In the genomic region with DNA sequence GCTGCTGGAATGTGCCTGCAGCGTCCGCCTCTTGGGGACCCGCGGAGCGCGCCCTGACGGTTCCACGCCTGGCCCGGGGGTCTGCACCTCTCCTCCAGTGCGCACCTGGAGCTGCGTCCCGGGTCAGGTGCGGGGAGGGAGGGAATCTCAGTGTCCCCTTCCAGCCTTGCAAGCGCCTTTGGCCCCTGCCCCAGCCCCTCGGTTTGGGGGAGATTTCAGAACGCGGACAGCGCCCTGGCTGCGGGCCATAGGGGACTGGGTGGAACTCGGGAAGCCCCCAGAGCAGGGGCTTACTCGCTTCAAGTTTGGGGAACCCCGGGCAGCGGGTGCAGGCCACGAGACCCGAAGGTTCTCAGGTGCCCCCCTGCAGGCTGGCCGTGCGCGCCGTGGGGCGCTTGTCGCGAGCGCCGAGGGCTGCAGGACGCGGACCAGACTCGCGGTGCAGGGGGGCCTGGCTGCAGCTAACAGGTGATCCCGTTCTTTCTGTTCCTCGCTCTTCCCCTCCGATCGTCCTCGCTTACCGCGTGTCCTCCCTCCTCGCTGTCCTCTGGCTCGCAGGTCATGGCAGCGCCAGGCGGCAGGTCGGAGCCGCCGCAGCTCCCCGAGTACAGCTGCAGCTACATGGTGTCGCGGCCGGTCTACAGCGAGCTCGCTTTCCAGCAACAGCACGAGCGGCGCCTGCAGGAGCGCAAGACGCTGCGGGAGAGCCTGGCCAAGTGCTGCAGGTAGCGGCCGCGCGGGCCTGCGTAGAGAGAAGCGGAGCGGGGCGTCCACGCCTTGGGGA, we compare ENCODE assay signal across 8 cellular contexts. TPM values are rescaled to one million over a fixed set of nuclear protein-coding genes. Genes with fewer than 3 reads are reported as not detected.
DNase-seq lines count a peak whose midpoint lies in the region; ATAC-seq and TF ChIP-seq lines count a peak whose summit lies in the region.

No MANE protein-coding gene starts in this region.

- TF ChIP-seq CTCF in tibial artery (IDR thresholded peaks at IDR 0.05), result peak in 1 of 2 experiments; percentile 4

- peak overlapping the region; percentile 45 to 51 for H3K4me3 ChIP-seq in CD4-positive, alpha-beta memory T cell (ENCODE audit: low read length in 2 of 2)
- H3K4me3 ChIP-seq in esophagus (ENCODE audit: low read depth in 1 of 2, low read length in 2 of 2), result peak overlapping the region; percentile 33 to 49
- H3K4me3 ChIP-seq in tibial artery, result peak overlapping the region; percentile 49 to 50

- H3K9me3 Mint-ChIP-seq in CD4-positive, alpha-beta memory T cell, result peaks cover 0 to 2% (median 0%) of the 10 kb centered on the region in 8 donors
- no peaks in the 10 kb centered on the region for H3K9me3 Mint-ChIP-seq in naive thymus-derived CD8-positive, alpha-beta T cell

- H3K36me3 Mint-ChIP-seq in CD4-positive, alpha-beta memory T cell, result no peaks in the 10 kb centered on the region
- no peaks in the 10 kb centered on the region for H3K36me3 Mint-ChIP-seq in naive thymus-derived CD8-positive, alpha-beta T cell

- H3K4me1 Mint-ChIP-seq in CD4-positive, alpha-beta memory T cell, result peaks cover 10 to 26% (median 20%) of the 10 kb centered on the region in 4 donors
- H3K4me1 Mint-ChIP-seq in naive thymus-derived CD8-positive, alpha-beta T cell, result peaks cover 8 to 28% (median 19%) of the 10 kb centered on the region in 4 donors

- CTCF ChIA-PET in CD4-positive, alpha-beta memory T cell (lab: Charles Lee; ENCODE audit: partially characterized antibody), result no interaction called here

- DNase-seq in CD4-positive, alpha-beta memory T cell, result peak in 3 of 5 donors; percentile 14 to 30 (median 23)
- DNase-seq in NCI-H1930 (lab: John Stamatoyannopoulos, UW) (peak; percentile 51 to 56), tibial artery (peak; percentile 30 to 66)
- peak; percentile 18 to 23 (median 23) for DNase-seq in activated CD8-positive, alpha-beta memory T cell treated with anti-CD3 and anti-CD28 coated beads for 48 hours (ENCODE audit: low read depth in 2 of 3, low spot score in 2 of 3)
- DNase-seq in naive thymus-derived CD8-positive, alpha-beta T cell, result peak in 5 of 10 donors; percentile 8 to 26 (median 13)

- H3K9me3 ChIP-seq in CD4-positive, alpha-beta memory T cell (ENCODE audit: control insufficient read depth in 1 of 2, low read length in 2 of 2), result no peaks in the 10 kb centered on the region
- H3K9me3 ChIP-seq in esophagus (ENCODE audit: control insufficient read depth in 2 of 2, insufficient read depth in 1 of 2, low read depth in 1 of 2, low read length in 1 of 2) (no peaks in the 10 kb centered on the region), tibial artery (no peaks in the 10 kb centered on the region)

- H3K36me3 ChIP-seq in CD4-positive, alpha-beta memory T cell (ENCODE audit: insufficient read depth, low read length), result no peaks in the 10 kb centered on the region
- H3K36me3 ChIP-seq in esophagus (ENCODE audit: control insufficient read depth in 2 of 2, insufficient read depth in 2 of 2, low read length in 1 of 2) (no peaks in the 10 kb centered on the region), tibial artery (no peaks in the 10 kb centered on the region)

- no peak overlapping the region for H3K27ac ChIP-seq in CD4-positive, alpha-beta memory T cell (ENCODE audit: low read depth, low read length)
- H3K27ac ChIP-seq in esophagus (ENCODE audit: low read depth in 2 of 2, low read length in 1 of 2) (no peak overlapping the region), tibial artery (no peak overlapping the region)

- peak overlapping the region; percentile 81 to 93 (median 86) for H3K4me3 Mint-ChIP-seq in CD4-positive, alpha-beta memory T cell
- peak overlapping the region; percentile 76 to 90 (median 82) for H3K4me3 Mint-ChIP-seq in naive thymus-derived CD8-positive, alpha-beta T cell

- 1 to 3% methylated on average over 69 to 73 of the region's 73 CpGs for WGBS in esophagus, 2 donors

- peaks cover 30% of the 10 kb centered on the region for H3K4me1 ChIP-seq in CD4-positive, alpha-beta memory T cell (ENCODE audit: insufficient read depth, low read length)
- H3K4me1 ChIP-seq in esophagus (ENCODE audit: control insufficient read depth in 2 of 2, insufficient read depth in 2 of 2, low read length in 1 of 2) (peaks cover 10 to 12% of the 10 kb centered on the region in 2 donors), tibial artery (peaks cover 0 to 20% (median 17%) of the 10 kb centered on the region in 4 donors)

- intact Hi-C loops in CD4-positive, alpha-beta memory T cell (cut with micrococcal nuclease), result no loop called here
- intact Hi-C loops in tibial artery (cut with DNase I; ENCODE audit: low total_unique reads), result no loop called here

- peaks cover 18% of the 10 kb centered on the region for H3K27me3 ChIP-seq in CD4-positive, alpha-beta memory T cell (ENCODE audit: insufficient read depth, low read length)
- H3K27me3 ChIP-seq in esophagus (ENCODE audit: control insufficient read depth in 1 of 2, insufficient read depth in 2 of 2, low read length in 2 of 2) (peaks cover 0 to 12% of the 10 kb centered on the region in 2 donors), tibial artery (peaks cover 0 to 23% of the 10 kb centered on the region in 2 donors)

- POLR2A ChIA-PET in CD4-positive, alpha-beta memory T cell (lab: Charles Lee; ENCODE audit: partially characterized antibody), result interaction anchor here (1.0 kb wide), 1 partner anchor 82 kb away, joined by 3 read pairs; a partner anchor contains a TSS
- POLR2A ChIA-PET in naive thymus-derived CD8-positive, alpha-beta T cell (lab: Charles Lee), result no interaction called here

- peaks cover 23 to 34% of the 10 kb centered on the region in 2 donors for H3K27me3 Mint-ChIP-seq in CD4-positive, alpha-beta memory T cell
- peaks cover 24 to 51% (median 43%) of the 10 kb centered on the region in 5 donors for H3K27me3 Mint-ChIP-seq in naive thymus-derived CD8-positive, alpha-beta T cell

- H3K27ac Mint-ChIP-seq in CD4-positive, alpha-beta memory T cell, result no peak overlapping the region
- H3K27ac Mint-ChIP-seq in naive thymus-derived CD8-positive, alpha-beta T cell, result no peak overlapping the region

- ATAC-seq in GM21423 (IDR thresholded peaks at IDR 0.05; ENCODE audit: unreplicated experiment), result peak; percentile 52
- peak; percentile 74 to 79 for ATAC-seq in naive thymus-derived CD8-positive, alpha-beta T cell
- no peak for ATAC-seq in GM21447 (IDR thresholded peaks at IDR 0.05; ENCODE audit: unreplicated experiment)

RNA-seq across cellular contexts. Expression of a gene that starts 0.6 kb away (rescaled TPM):
- total RNA-seq in CD4-positive, alpha-beta memory T cell, result not detected
- polyA plus RNA-seq in CD4-positive, alpha-beta memory T cell, result not detected
- polyA plus RNA-seq in esophagus, result under 1 TPM; 0.02 to 0.06 TPM
- total RNA-seq in naive thymus-derived CD8-positive, alpha-beta T cell, result under 1 TPM in 1 of 2 experiments, not detected in 1; 0.08 TPM
- polyA plus RNA-seq in naive thymus-derived CD8-positive, alpha-beta T cell, result under 1 TPM in 1 of 3 donors, not detected in 2; 0.08 TPM
